ENCODE assay signal across 1 cellular context in genomic region chr20:61889659-61890058, GRCh38.
TF ChIP-seq lines count a peak whose summit lies in the region.

No MANE protein-coding gene starts in this region.

TF ChIP-seq in HEK293, 187 proteins besides CTCF, POLR2A, EP300 and RAD21 (continued from another document):
- peak; percentile 52 for TF ChIP-seq ZNF366 (tag by site-specific recombination; conservative IDR thresholded peaks at IDR 0.05)
